10 cellular contexts compared by ENCODE assay signal in the genomic region with DNA sequence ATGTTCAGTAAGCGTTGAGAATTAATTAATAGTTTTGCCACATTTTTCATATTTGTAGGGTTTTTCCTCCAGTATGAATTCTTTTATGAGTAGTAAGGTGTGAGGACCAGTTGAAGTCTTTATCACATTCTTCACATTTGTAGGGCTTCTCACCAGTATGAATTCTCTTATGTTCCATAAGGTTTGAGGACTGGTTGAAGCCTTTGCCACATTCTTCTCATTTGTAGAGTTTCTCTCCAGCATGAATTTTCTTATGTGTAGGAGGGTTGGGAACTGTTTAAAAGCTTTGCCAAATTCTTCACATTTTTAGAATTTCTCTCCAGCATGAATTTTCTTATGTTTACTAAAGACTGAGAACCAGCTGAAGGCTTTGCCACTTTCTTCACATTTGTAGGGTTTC. TPM values are rescaled to one million over a fixed set of nuclear protein-coding genes. Genes with fewer than 3 reads are reported as not detected.
"Had no signal": no experiment of that assay in that cellular context is flagged by ENCODE, and none has a peak within 500 bp of the region (broad histone marks: within the 10 kb centered on the region; RNA-seq: fewer than 3 reads in every experiment).

No MANE protein-coding gene starts in this region.

- H3K4me3 ChIP-seq: GM23248 had no signal

- ATAC-seq: HepG2 had no signal

- H3K27ac Mint-ChIP-seq: H9, HFFc6, IgD-negative memory B cell had no signal

- DNase-seq: GM23248, GOT3, H9, HCEC 1CT, HFFc6, KG1 had no signal

- H3K27ac ChIP-seq: GM23248, HL-60 had no signal

- H3K4me1 Mint-ChIP-seq: H9, IgD-negative memory B cell had no signal

- H3K4me3 Mint-ChIP-seq: H9, HFFc6, IgD-negative memory B cell had no signal

- H3K27me3 Mint-ChIP-seq: IgD-negative memory B cell had no signal

- FAIRE-seq: H54, HepG2 had no signal

- H3K9ac ChIP-seq: GM23248 had no signal

- H2AFZ ChIP-seq: GM23248 had no signal

RNA-seq across cellular contexts. Expression of a gene that starts 40.3 kb away (rescaled TPM):
- total RNA-seq: H9, HepG2 had no signal
- polyA plus RNA-seq: GM23248, HepG2 had no signal
